In genomic region chr7:143382791-143383641, GRCh38 we compare ENCODE assay signal across 9 cellular contexts. TPM values are rescaled to one million over a fixed set of nuclear protein-coding genes. Genes with fewer than 3 reads are reported as not detected.
A peak's percentile ranks its signal among the peaks of the same experiment; 100 is the strongest.
DNase-seq lines count a peak whose midpoint lies in the region; ATAC-seq and TF ChIP-seq lines count a peak whose summit lies in the region.
"Had no signal": no experiment of that assay in that cellular context is flagged by ENCODE, and none has a peak within 500 bp of the region (broad histone marks: within the 10 kb centered on the region; RNA-seq: fewer than 3 reads in every experiment).

No MANE protein-coding gene starts in this region.

- no peaks in the 10 kb centered on the region for H3K9me2 ChIP-seq in neural cell (ENCODE audit: insufficient read depth, low read length)

- H3K79me2 ChIP-seq in neural cell (replicated peaks; ENCODE audit: insufficient read depth, low read length), result peaks cover 6% of the 10 kb centered on the region

- H3K4me3 ChIP-seq in AG10803 (ENCODE audit: low read length) (peak overlapping the region; percentile 89), NT2/D1 (ENCODE audit: insufficient read length, low read depth) (peak overlapping the region; percentile 79), epithelial cell of proximal tubule (ENCODE audit: low read depth, low read length) (peak overlapping the region; percentile 97), neural cell (ENCODE audit: low read length) (peak overlapping the region; percentile 100)

- TF ChIP-seq CTCF in AG10803 (conservative IDR thresholded peaks at IDR 0.05; ENCODE audit: low read length), result no peak
- TF ChIP-seq CTCF in epithelial cell of proximal tubule (conservative IDR thresholded peaks at IDR 0.05; ENCODE audit: low read depth, low read length), result no peak
- no peak for TF ChIP-seq CTCF in neural cell (IDR thresholded peaks at IDR 0.05; ENCODE audit: poor library complexity, severe bottlenecking)

- H3K4me1 ChIP-seq in NT2/D1 (ENCODE audit: insufficient read depth, insufficient read length), result peaks cover 18% of the 10 kb centered on the region

- no peak for TF ChIP-seq RAD21 in neural cell (conservative IDR thresholded peaks at IDR 0.05)

- ATAC-seq in GM21723 (IDR thresholded peaks at IDR 0.05; ENCODE audit: unreplicated experiment) (no peak), GM18907 (IDR thresholded peaks at IDR 0.05; ENCODE audit: unreplicated experiment) (no peak), GM19455 (IDR thresholded peaks at IDR 0.05; ENCODE audit: unreplicated experiment) (no peak)

- no peak for TF ChIP-seq EP300 in neural cell (conservative IDR thresholded peaks at IDR 0.05; ENCODE audit: poor library complexity, severe bottlenecking)

- no peaks in the 10 kb centered on the region for H3K27me3 ChIP-seq in NT2/D1 (ENCODE audit: insufficient read depth, insufficient read length)
- no peaks in the 10 kb centered on the region for H3K27me3 ChIP-seq in neural cell (ENCODE audit: insufficient read depth, low read depth, low read length)

- peak overlapping the region; percentile 94 for H3K9ac ChIP-seq in NT2/D1 (ENCODE audit: insufficient read length, low read depth)
- H3K9ac ChIP-seq in neural cell (ENCODE audit: low read length), result no peak overlapping the region

- DNase-seq in AG10803 (ENCODE audit: low read depth) (no peak), NT2/D1 (ENCODE audit: low read depth, low spot score) (no peak), epithelial cell of proximal tubule (ENCODE audit: low read depth) (no peak), epidermal melanocyte (ENCODE audit: insufficient read length, low spot score) (no peak)

- H4K20me1 ChIP-seq in neural cell (ENCODE audit: insufficient read depth), result no peaks in the 10 kb centered on the region

- H3K9me3 ChIP-seq in NT2/D1 (ENCODE audit: insufficient read depth, low read length) (0 out of 2 replicates have a peak, but pooled peaks cover 4% of the 10 kb centered on the region), neural cell (ENCODE audit: low read length) (no peaks in the 10 kb centered on the region)

- no peak overlapping the region for H3K27ac ChIP-seq in neural cell (ENCODE audit: low read length)

- no peak overlapping the region for H2AFZ ChIP-seq in neural cell (ENCODE audit: low read depth, low read length)

- H3K36me3 ChIP-seq in NT2/D1 (ENCODE audit: insufficient read depth, insufficient read length, low read length) (peaks cover 68% of the 10 kb centered on the region), neural cell (ENCODE audit: insufficient read depth, low read length) (no peaks in the 10 kb centered on the region)

- no peak overlapping the region for H3K4me2 ChIP-seq in neural cell (ENCODE audit: low read length)

- H3F3A ChIP-seq in neural cell (ENCODE audit: insufficient read depth, low read length, poor library complexity, severe bottlenecking), result no peaks in the 10 kb centered on the region

TF ChIP-seq in neural cell, 6 proteins besides CTCF, POLR2A, EP300 and RAD21:
- TF ChIP-seq TAF1 (IDR thresholded peaks at IDR 0.05; ENCODE audit: low read depth) (no peak), REST (IDR thresholded peaks at IDR 0.05; ENCODE audit: borderline replicate concordance) (no peak), EZH2 (IDR thresholded peaks at IDR 0.05; ENCODE audit: borderline replicate concordance, insufficient read depth, low read length, poor library complexity, severe bottlenecking) (no peak), SMC3 (conservative IDR thresholded peaks at IDR 0.05; ENCODE audit: poor library complexity) (no peak), POLR2AphosphoS5 (IDR thresholded peaks at IDR 0.05) (no peak)

RNA-seq across cellular contexts. Expression of gene ZYX, which starts 1.9 kb away (rescaled TPM):
- 117 and 152 TPM in 2 replicates for total RNA-seq in epithelial cell of proximal tubule
- 10.0 and 15.8 TPM in 2 replicates for polyA plus RNA-seq in neural cell
- 11.2 and 12.2 TPM in 2 replicates for polyA minus RNA-seq in neural cell

RNA-seq across cellular contexts. Expression of gene FAM131B, which starts 20.5 kb away (rescaled TPM):
- 0.29 and 1.5 TPM in 2 replicates for total RNA-seq in epithelial cell of proximal tubule
- 45.9 and 58.5 TPM in 2 replicates for polyA plus RNA-seq in neural cell
- polyA minus RNA-seq in neural cell, result 80.6 and 81.8 TPM in 2 replicates
- total RNA-seq: SK-MEL-5 had no signal

RNA-seq across cellular contexts. Expression of gene EPHA1, which starts 25.6 kb away (rescaled TPM):
- 4.5 and 14.4 TPM in 2 replicates for total RNA-seq in epithelial cell of proximal tubule
- not detected in 2 replicates for polyA plus RNA-seq in neural cell
- polyA minus RNA-seq in neural cell, result not detected in 2 replicates
- total RNA-seq: SK-MEL-5 had no signal
